10 cellular contexts compared by ENCODE assay signal in genomic region chr18:62486290-62486964, GRCh38. TPM values are rescaled to one million over a fixed set of nuclear protein-coding genes. Genes with fewer than 3 reads are reported as not detected.
A peak's percentile ranks its signal among the peaks of the same experiment; 100 is the strongest.
DNase-seq lines count a peak whose midpoint lies in the region; ATAC-seq and TF ChIP-seq lines count a peak whose summit lies in the region.
"Had no signal": no experiment of that assay in that cellular context is flagged by ENCODE, and none has a peak within 500 bp of the region (broad histone marks: within the 10 kb centered on the region; RNA-seq: fewer than 3 reads in every experiment).

No MANE protein-coding gene starts in this region.

- peaks cover 19% of the 10 kb centered on the region for H3K9me3 Mint-ChIP-seq in activated CD4-positive, alpha-beta T cell treated with anti-CD3 and anti-CD28 coated beads, Interleukin-2, amount 10 ng/mL, durations not matched to agents 24 days and 14 days
- H3K9me3 Mint-ChIP-seq: central memory CD8-positive, alpha-beta T cell had no signal

- no peaks in the 10 kb centered on the region for H3K36me3 Mint-ChIP-seq in activated CD4-positive, alpha-beta T cell treated with anti-CD3 and anti-CD28 coated beads, Interleukin-2, amount 10 ng/mL, durations not matched to agents 24 days and 14 days (ENCODE audit: low read depth)

- intact Hi-C loops in activated CD4-positive, alpha-beta T cell treated with anti-CD3 and anti-CD28 coated beads, Interleukin-2, amount 10 ng/mL, durations not matched to agents 24 days and 14 days (cut with micrococcal nuclease): no loop called here
- intact Hi-C loops in stomach (cut with DNase I; ENCODE audit: low total_unique reads): no loop called here

- peaks cover 0 to 1% (median 0%) of the 10 kb centered on the region in 4 donors for H3K9me3 ChIP-seq in stomach

- H3K27ac Mint-ChIP-seq in activated CD4-positive, alpha-beta T cell treated with anti-CD3 and anti-CD28 coated beads, Interleukin-2, amount 10 ng/mL, durations not matched to agents 24 days and 14 days: no peak overlapping the region

- TF ChIP-seq CTCF in stomach (IDR thresholded peaks at IDR 0.05): no peak

- peaks cover 3% of the 10 kb centered on the region for H3K4me1 Mint-ChIP-seq in activated CD4-positive, alpha-beta T cell treated with anti-CD3 and anti-CD28 coated beads, Interleukin-2, amount 10 ng/mL, durations not matched to agents 24 days and 14 days
- H3K4me1 Mint-ChIP-seq: central memory CD8-positive, alpha-beta T cell had no signal

- no peak for TF ChIP-seq EP300 in stomach (IDR thresholded peaks at IDR 0.05)

- ATAC-seq in GM18505 (IDR thresholded peaks at IDR 0.05; ENCODE audit: unreplicated experiment): no peak

- peaks cover 19% of the 10 kb centered on the region for H3K27me3 Mint-ChIP-seq in activated CD4-positive, alpha-beta T cell treated with anti-CD3 and anti-CD28 coated beads, Interleukin-2, amount 10 ng/mL, durations not matched to agents 24 days and 14 days

- peak; percentile 28 for DNase-seq in activated CD4-positive, alpha-beta T cell treated with anti-CD3 and anti-CD28 coated beads, Interleukin-2, amount 10 ng/mL, durations not matched to agents 24 days and 14 days
- no peak for DNase-seq in activated CD4-positive, alpha-beta T cell treated with anti-CD3 and anti-CD28 coated beads, Interleukin-2, amount 50 U/mL, for 1 hour
- peak; percentile 16 for DNase-seq in NCI-H2196 treated with DMSO at 0.1 percent for 48 hours (lab: John Stamatoyannopoulos, UW; ENCODE audit: unreplicated experiment)
- DNase-seq in epithelial cell of prostate (ENCODE audit: low read depth, low spot score): peak; percentile 94
- DNase-seq in stomach: peak; percentile 44
- DNase-seq in ecto neural progenitor cell (ENCODE audit: low spot score): no peak
- no peak for DNase-seq in COLO829 (ENCODE audit: low spot score)
- DNase-seq: DND-41 had no signal

- WGBS in stomach, 5 donors: 39 to 55% (median 45%) methylated on average over 4 of the region's 4 CpGs

- H3K4me3 ChIP-seq in stomach: no peak overlapping the region

- H3K27me3 ChIP-seq in stomach: peaks cover 0 to 13% (median 0%) of the 10 kb centered on the region in 3 donors

- no peak overlapping the region for H3K4me3 Mint-ChIP-seq in activated CD4-positive, alpha-beta T cell treated with anti-CD3 and anti-CD28 coated beads, Interleukin-2, amount 10 ng/mL, durations not matched to agents 24 days and 14 days
- H3K4me3 Mint-ChIP-seq: central memory CD8-positive, alpha-beta T cell had no signal

- no peaks in the 10 kb centered on the region for H3K36me3 ChIP-seq in stomach

- H3K27ac ChIP-seq in epithelial cell of prostate (peak overlapping the region; percentile 73), stomach (peak overlapping the region in 4 of 5 donors; percentile 52 to 69 (median 62))

- peaks cover 0 to 10% (median 3%) of the 10 kb centered on the region in 4 donors for H3K4me1 ChIP-seq in stomach

- no peak for TF ChIP-seq POLR2A in stomach (IDR thresholded peaks at IDR 0.05)
- TF ChIP-seq POLR2A in GM18505 (IDR thresholded peaks at IDR 0.05; ENCODE audit: borderline replicate concordance, extremely low read depth, insufficient read depth, insufficient read length): no peak

RNA-seq across cellular contexts. Expression of gene ZCCHC2, which starts 36.4 kb away (rescaled TPM):
- total RNA-seq in activated CD4-positive, alpha-beta T cell treated with anti-CD3 and anti-CD28 coated beads, Interleukin-2, amount 10 ng/mL, durations not matched to agents 24 days and 14 days: 47.0 and 52.8 TPM in 2 replicates
- 10 to 100 TPM; 14.6 to 76.5 (median 19.3) TPM for total RNA-seq in stomach
- 1 to 10 TPM; 3.9 to 4.9 (median 3.9) TPM for polyA plus RNA-seq in stomach

Comparison
In these comparisons a context has a peak if more than half of its experiments do, and no peak if none do; other contexts are left out.
1. DNase-seq: peak in activated CD4-positive, alpha-beta T cell treated with anti-CD3 and anti-CD28 coated beads, Interleukin-2, amount 10 ng/mL, durations not matched to agents 24 days and 14 days (single experiment), NCI-H2196 treated with DMSO at 0.1 percent for 48 hours (single experiment), epithelial cell of prostate (single experiment) and stomach (single experiment); none in activated CD4-positive, alpha-beta T cell treated with anti-CD3 and anti-CD28 coated beads, Interleukin-2, amount 50 U/mL, for 1 hour (single experiment), ecto neural progenitor cell (single experiment) and COLO829 (single experiment).